ENCODE assay signal across 15 cellular contexts in the genomic region with DNA sequence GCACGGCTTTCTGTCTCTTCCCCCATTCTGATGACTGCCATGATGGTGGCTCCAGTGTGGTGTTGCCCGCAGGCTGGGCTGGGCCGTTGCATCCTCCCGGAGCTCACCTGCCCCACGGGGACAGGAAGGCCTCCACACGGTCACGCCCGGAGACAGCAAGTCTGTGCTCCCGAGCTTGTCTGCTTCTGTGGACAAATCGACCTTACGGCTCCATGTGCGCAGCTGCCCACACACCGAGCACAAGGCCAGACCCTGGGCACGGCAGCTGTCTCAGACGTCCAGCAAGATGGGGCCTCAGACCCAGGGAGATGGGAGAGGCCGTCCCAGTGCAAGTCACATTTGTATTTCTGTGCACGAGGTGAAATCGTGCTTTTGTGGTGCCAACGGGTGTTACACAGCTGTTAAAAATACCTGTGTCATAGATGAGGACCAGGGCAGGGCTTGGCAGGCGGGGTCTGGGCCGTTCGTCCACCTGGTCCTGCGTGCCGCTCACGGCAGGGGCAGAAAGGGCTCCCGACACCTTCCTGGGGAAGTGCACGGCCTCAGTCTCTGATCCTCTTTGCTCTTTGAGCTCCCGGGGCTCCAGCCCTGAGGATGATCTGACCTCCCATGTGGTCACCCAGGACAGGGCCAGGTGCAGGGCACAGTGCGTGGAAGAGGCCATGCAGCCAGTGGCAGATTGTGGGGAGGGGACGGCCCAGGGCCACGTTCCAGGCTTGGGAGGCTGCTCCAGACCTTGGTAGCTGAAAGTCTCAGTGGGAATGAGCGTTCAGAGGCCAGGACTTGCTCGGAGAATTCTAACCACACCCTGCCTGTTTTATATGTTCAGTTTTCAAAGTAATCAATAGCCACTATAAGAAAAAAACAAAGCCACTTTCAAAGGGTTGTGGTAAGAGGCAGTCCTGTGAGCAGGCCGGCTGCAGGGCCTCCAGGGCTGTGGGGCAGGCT. TPM values are rescaled to one million over a fixed set of nuclear protein-coding genes. Genes with fewer than 3 reads are reported as not detected.
DNase-seq lines count a peak whose midpoint lies in the region; ATAC-seq and TF ChIP-seq lines count a peak whose summit lies in the region.
"Had no signal": no experiment of that assay in that cellular context is flagged by ENCODE, and none has a peak within 500 bp of the region (broad histone marks: within the 10 kb centered on the region; RNA-seq: fewer than 3 reads in every experiment).

No MANE protein-coding gene starts in this region.

- H3K4me3 Mint-ChIP-seq in activated naive CD4-positive, alpha-beta T cell treated with anti-CD3 and anti-CD28 coated beads, Interleukin-2, amount 10 ng/mL, durations not matched to agents 7 days and 5 days: no peak overlapping the region

- H3K4me3 ChIP-seq in coronary artery (no peak overlapping the region), lower lobe of right lung (no peak overlapping the region), tibial artery (no peak overlapping the region)
- H3K4me3 ChIP-seq: GM12878, HAP-1 had no signal

- H3K9me3 ChIP-seq in lower lobe of right lung (no peaks in the 10 kb centered on the region), tibial artery (no peaks in the 10 kb centered on the region)
- H3K9me3 ChIP-seq: HAP-1 had no signal

- intact Hi-C loops in lower lobe of right lung (cut with DNase I) (no loop called here), tibial artery (cut with DNase I; ENCODE audit: low total_unique reads) (loop anchor here (10.0 kb wide), 1 partner anchor 130 kb away; no protein-coding TSS in a partner anchor)

- no peaks in the 10 kb centered on the region for H3K27me3 Mint-ChIP-seq in activated naive CD4-positive, alpha-beta T cell treated with anti-CD3 and anti-CD28 coated beads, Interleukin-2, amount 10 ng/mL, durations not matched to agents 7 days and 5 days

- no peaks in the 10 kb centered on the region for H3K36me3 Mint-ChIP-seq in activated naive CD4-positive, alpha-beta T cell treated with anti-CD3 and anti-CD28 coated beads, Interleukin-2, amount 10 ng/mL, durations not matched to agents 7 days and 5 days

- peak overlapping the region in 1 of 2 donors; percentile 94 for H3K27ac ChIP-seq in coronary artery
- H3K27ac ChIP-seq in lower lobe of right lung: no peak overlapping the region
- peak overlapping the region; percentile 73 to 82 for H3K27ac ChIP-seq in tibial artery

- no peak overlapping the region for H3K27ac Mint-ChIP-seq in activated naive CD4-positive, alpha-beta T cell treated with anti-CD3 and anti-CD28 coated beads, Interleukin-2, amount 10 ng/mL, durations not matched to agents 7 days and 5 days

- H3K4me1 ChIP-seq in lower lobe of right lung (no peaks in the 10 kb centered on the region), tibial artery (peaks cover 0 to 28% (median 3%) of the 10 kb centered on the region in 4 donors)
- H3K4me1 ChIP-seq: HAP-1 had no signal

- no peaks in the 10 kb centered on the region for H3K4me1 Mint-ChIP-seq in activated naive CD4-positive, alpha-beta T cell treated with anti-CD3 and anti-CD28 coated beads, Interleukin-2, amount 10 ng/mL, durations not matched to agents 7 days and 5 days

- peak; percentile 16 for DNase-seq in activated naive CD4-positive, alpha-beta T cell treated with anti-CD3 and anti-CD28 coated beads, Interleukin-2, amount 10 ng/mL, durations not matched to agents 7 days and 5 days
- no peak for DNase-seq in activated naive CD4-positive, alpha-beta T cell (lab: John Stamatoyannopoulos, UW)
- DNase-seq in coronary artery (ENCODE audit: low spot score) (peak; percentile 72), lower lobe of right lung (peak; percentile 39), tibial artery (no peak), mucosa of gallbladder (ENCODE audit: low spot score) (no peak)
- DNase-seq: amygdala, DMS79, NCI-H1092 treated with DMSO at 0.1 percent for 48 hours, NCI-H510A treated with DMSO at 0.1 percent for 48 hours, SHP77 had no signal

- no peaks in the 10 kb centered on the region for H3K9me3 Mint-ChIP-seq in activated naive CD4-positive, alpha-beta T cell treated with anti-CD3 and anti-CD28 coated beads, Interleukin-2, amount 10 ng/mL, durations not matched to agents 7 days and 5 days

- H3K27me3 ChIP-seq in lower lobe of right lung (ENCODE audit: low read depth) (no peaks in the 10 kb centered on the region), tibial artery (no peaks in the 10 kb centered on the region)

- H3K36me3 ChIP-seq in lower lobe of right lung (peaks cover 47% of the 10 kb centered on the region), tibial artery (peaks cover 78 to 97% (median 97%) of the 10 kb centered on the region in 3 donors)

- CTCF ChIA-PET in activated naive CD4-positive, alpha-beta T cell treated with anti-CD3 and anti-CD28 coated beads, Interleukin-2, amount 10 ng/mL, durations not matched to agents 7 days and 5 days (lab: Charles Lee): no interaction called here

- no peak for TF ChIP-seq CTCF in coronary artery (IDR thresholded peaks at IDR 0.05)
- TF ChIP-seq CTCF in lower lobe of right lung (IDR thresholded peaks at IDR 0.05): no peak
- TF ChIP-seq CTCF in tibial artery (IDR thresholded peaks at IDR 0.05): no peak

- no peak for ATAC-seq in lower lobe of right lung
- ATAC-seq in HG03175 (IDR thresholded peaks at IDR 0.05; ENCODE audit: unreplicated experiment): no peak
- ATAC-seq in activated CD4-positive, CD25-positive, alpha-beta regulatory T cell treated with anti-CD3 and anti-CD28 coated beads, Interleukin-2, amount 50 U/mL, for 24 hours: no peak
- ATAC-seq: GM12878 had no signal

RNA-seq across cellular contexts. Expression of a gene that starts 13.4 kb away (rescaled TPM):
- total RNA-seq in lower lobe of right lung: 148 TPM
- total RNA-seq in mucosa of gallbladder: 583 TPM

Comparison
In these comparisons a context has a peak if more than half of its experiments do, and no peak if none do; other contexts are left out.
1. DNase-seq: peak in activated naive CD4-positive, alpha-beta T cell treated with anti-CD3 and anti-CD28 coated beads, Interleukin-2, amount 10 ng/mL, durations not matched to agents 7 days and 5 days (single experiment), coronary artery (single experiment) and lower lobe of right lung (single experiment); none in activated naive CD4-positive, alpha-beta T cell (0 of 4), tibial artery (0 of 2) and mucosa of gallbladder (single experiment).